Comparison of ENCODE assay signal across 8 cellular contexts in genomic region chr9:76593961-76594735, GRCh38.
DNase-seq lines count a peak whose midpoint lies in the region; ATAC-seq, FAIRE-seq and TF ChIP-seq lines count a peak whose summit lies in the region.
"Not testable (repeated sequence)": the region's sequence is repeated elsewhere in the genome, so short reads cannot be mapped to it uniquely, and the experiment has no call there.

No MANE protein-coding gene starts in this region.

- not testable (repeated sequence) for TF ChIP-seq EP300 in H1 (IDR thresholded peaks at IDR 0.05; ENCODE audit: borderline replicate concordance in 1 of 2, low read depth in 2 of 2, low read length in 2 of 2)

- ATAC-seq in GM23338 = peak; percentile 18

- not testable (repeated sequence) for H3K18ac ChIP-seq in H1 (ENCODE audit: extremely low read depth, low read length)

- H2AFZ ChIP-seq in GM23338; H1 (ENCODE audit: low read length): not testable (repeated sequence)

- not testable (repeated sequence) for H4K8ac ChIP-seq in H1 (ENCODE audit: extremely low read depth, insufficient read depth, low read length)

- not testable (repeated sequence) for H4K91ac ChIP-seq in H1 (replicated peaks; ENCODE audit: insufficient read length, low read length)

- H3K79me2 ChIP-seq in GM23338 (replicated peaks; ENCODE audit: insufficient read depth); H1 (ENCODE audit: control insufficient read depth in 1 of 2, insufficient read depth in 2 of 2, low read length in 2 of 2): not testable (repeated sequence)

- H4K20me1 ChIP-seq in GM23338 (replicated peaks; ENCODE audit: insufficient read depth); H1 (replicated peaks in 1 of 2; ENCODE audit: control insufficient read depth in 1 of 2, insufficient read depth in 2 of 2, low read length in 2 of 2): not testable (repeated sequence)

- not testable (repeated sequence) for H3K27me3 ChIP-seq in GM23338 (ENCODE audit: insufficient read depth); H1 (replicated peaks in 1 of 4; ENCODE audit: control insufficient read depth in 3 of 4, extremely low read depth in 1 of 4, insufficient read depth in 3 of 4, low read length in 3 of 4); iPS-20b (ENCODE audit: insufficient read depth, low read length)

- not testable (repeated sequence) for H2BK20ac ChIP-seq in H1 (ENCODE audit: low read length)

- not testable (repeated sequence) for H2BK120ac ChIP-seq in H1 (replicated peaks; ENCODE audit: low read depth, low read length)

- not testable (repeated sequence) for H3K9me3 ChIP-seq in H1 (ENCODE audit: insufficient read depth in 2 of 2, low read depth in 1 of 2, low read length in 1 of 2); iPS-20b (ENCODE audit: insufficient read depth, low read depth, low read length)

- not testable (repeated sequence) for FAIRE-seq in H1 (lab: Jason Lieb, UNC)

- H3K4ac ChIP-seq in H1 (replicated peaks; ENCODE audit: insufficient read length, low read depth, low read length) = not testable (repeated sequence)

- H3K36me3 ChIP-seq in GM23338 (ENCODE audit: insufficient read depth); H1 (ENCODE audit: control insufficient read depth in 2 of 4, insufficient read depth in 4 of 4, low read length in 3 of 4); iPS-20b (ENCODE audit: insufficient read depth, low read depth, low read length): not testable (repeated sequence)

- H3K4me1 Mint-ChIP-seq in GM23338 (peaks cover 38% of the 10 kb centered on the region), nephron progenitor cell (peaks cover 64% of the 10 kb centered on the region)

- H3K27me3 Mint-ChIP-seq in GM23338 (ENCODE audit: insufficient read depth, low read depth, poor library complexity); nephron progenitor cell (ENCODE audit: low read depth, poor library complexity): not testable (repeated sequence)

- H3K4me1 ChIP-seq in GM23338 (ENCODE audit: insufficient read depth) = peaks cover 38% of the 10 kb centered on the region
- peaks cover 5 to 27% (median 24%) of the 10 kb centered on the region in 4 experiments for H3K4me1 ChIP-seq in H1 (replicated peaks in 1 of 4; ENCODE audit: control insufficient read depth in 3 of 4, insufficient read depth in 4 of 4, low read length in 3 of 4)
- peaks cover 29% of the 10 kb centered on the region for H3K4me1 ChIP-seq in iPS-20b (ENCODE audit: insufficient read depth, low read length)

- TF ChIP-seq CTCF in GM23338 (conservative IDR thresholded peaks at IDR 0.05; ENCODE audit: low read depth in 2 of 2); LNCaP clone FGC (IDR thresholded peaks at IDR 0.05; ENCODE audit: control insufficient read depth, extremely low read depth, insufficient read depth); NB4 (IDR thresholded peaks at IDR 0.05; ENCODE audit: low read depth, low read length); VCaP (conservative IDR thresholded peaks at IDR 0.05); H1 (IDR thresholded peaks at IDR 0.05; ENCODE audit: control extremely low read depth in 1 of 3, insufficient read depth in 1 of 3, low read depth in 1 of 3, low read length in 3 of 3); nephron progenitor cell (IDR thresholded peaks at IDR 0.05): not testable (repeated sequence)

- H3K23ac ChIP-seq in H1 (ENCODE audit: insufficient read length) = not testable (repeated sequence)

- not testable (repeated sequence) for TF ChIP-seq RAD21 in H1 (IDR thresholded peaks at IDR 0.05 in 1 of 2, conservative IDR thresholded peaks at IDR 0.05 in 1 of 2; ENCODE audit: low read depth in 2 of 2, low read length in 2 of 2)

- 63% methylated on average over 4 of the region's 4 CpGs; no CpG with 5 or more reads in 1 of the 2 experiments for WGBS in H1 (ENCODE audit: extremely low coverage in 1 of 2, insufficient coverage in 1 of 2, insufficient read length in 1 of 2, insufficient replicate concordance in 2 of 2, low coverage in 1 of 2, low lambda C conversion rate in 2 of 2, missing lambda C conversion rate in 1 of 2), 2 experiments

- CTCF ChIA-PET in H1 (lab: Charles Lee; ENCODE audit: partially characterized antibody) = interaction anchor here (0.8 kb wide), 2 partner anchors 44 to 134 kb away, joined by 3 read pairs; no protein-coding TSS in a partner anchor

- DNase-seq in GM23338 (ENCODE audit: low spot score) (peak; percentile 29), LNCaP clone FGC (ENCODE audit: low read depth) (peak; percentile 38), NB4 (ENCODE audit: low read depth) (peak; percentile 64), SIG-M5 treated with dmso at 0.1 percent for 504 hours (lab: John Stamatoyannopoulos, UW; ENCODE audit: unreplicated experiment) (peak; percentile 12)
- DNase-seq in H1 (ENCODE audit: low read depth in 1 of 2, low spot score in 2 of 2); nephron progenitor cell: not testable (repeated sequence)

- not testable (repeated sequence) for H3K56ac ChIP-seq in H1 (replicated peaks; ENCODE audit: insufficient read length, low read depth, low read length)

- H3K23me2 ChIP-seq in H1 (ENCODE audit: low read depth, low read length) = not testable (repeated sequence)

- H2BK5ac ChIP-seq in H1 (ENCODE audit: low read depth, low read length) = not testable (repeated sequence)

- not testable (repeated sequence) for H3K9me3 Mint-ChIP-seq in GM23338, nephron progenitor cell

- H3K4me2 ChIP-seq in GM23338 (peak overlapping the region; percentile 33), H1 (ENCODE audit: insufficient read depth in 1 of 2, low read depth in 2 of 2, low read length in 2 of 2) (peak overlapping the region; percentile 65 to 82)

- not testable (repeated sequence) for H3K9ac ChIP-seq in H1 (replicated peaks in 1 of 4; ENCODE audit: extremely low read depth in 1 of 4, low read depth in 3 of 4, low read length in 3 of 4)
- H3K9ac ChIP-seq in iPS-20b (ENCODE audit: low read depth, low read length) = peak overlapping the region; percentile 63; the same call in 1 of the 2 replicates

- not testable (repeated sequence) for H3K27ac Mint-ChIP-seq in GM23338
- peak overlapping the region; percentile 29 for H3K27ac Mint-ChIP-seq in nephron progenitor cell

- peaks cover 14% of the 10 kb centered on the region for H3K9me2 ChIP-seq in GM23338 (ENCODE audit: insufficient read depth)

- H3K14ac ChIP-seq in H1 (ENCODE audit: insufficient read length) = not testable (repeated sequence)

- H3K36me3 Mint-ChIP-seq in GM23338 (ENCODE audit: low read depth); nephron progenitor cell (ENCODE audit: low read depth): not testable (repeated sequence)

- not testable (repeated sequence) for H2AK5ac ChIP-seq in H1 (ENCODE audit: low read depth, low read length)

- not testable (repeated sequence) for H3K27ac ChIP-seq in GM23338 (ENCODE audit: low read depth); H1 (ENCODE audit: low read depth, low read length); iPS-20b (ENCODE audit: low read length)
- H3K27ac ChIP-seq in VCaP = peak overlapping the region; percentile 48

- not testable (repeated sequence) for H4K5ac ChIP-seq in H1 (ENCODE audit: insufficient read length, low read depth, low read length)

- not testable (repeated sequence) for H3F3A ChIP-seq in GM23338 (replicated peaks; ENCODE audit: low read depth)

- H3K4me3 ChIP-seq in GM23338 (peak overlapping the region; percentile 12; the same call in 1 of the 2 replicates), NB4 (ENCODE audit: low read depth, low read length) (peak overlapping the region; percentile 61), H1 (ENCODE audit: extremely low read depth in 1 of 4, insufficient read depth in 2 of 4, low read depth in 3 of 4, low read length in 4 of 4) (peak overlapping the region in 1 of 4 experiments; percentile 51; a peak in 2 of 8 replicates), iPS-20b (ENCODE audit: low read length) (peak overlapping the region; percentile 61; the same call in 1 of the 2 replicates)
- not testable (repeated sequence) for H3K4me3 ChIP-seq in LNCaP clone FGC (ENCODE audit: low read depth, low read length)

- TF ChIP-seq POLR2A in NB4 (IDR thresholded peaks at IDR 0.05; ENCODE audit: extremely low read depth, insufficient read length); H1 (IDR thresholded peaks at IDR 0.05; ENCODE audit: control extremely low read depth in 1 of 2, low read depth in 2 of 2, low read length in 2 of 2): not testable (repeated sequence)

- not testable (repeated sequence) for H2BK12ac ChIP-seq in H1 (ENCODE audit: low read depth, low read length)

- POLR2A ChIA-PET in H1 (lab: Charles Lee; ENCODE audit: partially characterized antibody) = interaction anchor here (0.6 to 1.4 kb wide), 2 partner anchors 19 to 126 kb away, joined by 3 read pairs; no protein-coding TSS in a partner anchor

- H2BK15ac ChIP-seq in H1 (ENCODE audit: low read length) = not testable (repeated sequence)

- not testable (repeated sequence) for H3K79me1 ChIP-seq in H1 (ENCODE audit: low read depth, low read length)

- H3K4me3 Mint-ChIP-seq in GM23338 = peak overlapping the region; percentile 59; the same call in 1 of the 3 replicates
- H3K4me3 Mint-ChIP-seq in nephron progenitor cell = peak overlapping the region; percentile 32
